9 cellular contexts compared by ENCODE assay signal in genomic region chr2:70871398-70872211, GRCh38. TPM values are rescaled to one million over a fixed set of nuclear protein-coding genes. Genes with fewer than 3 reads are reported as not detected.
DNase-seq lines count a peak whose midpoint lies in the region; TF ChIP-seq lines count a peak whose summit lies in the region.
"Had no signal": no experiment of that assay in that cellular context is flagged by ENCODE, and none has a peak within 500 bp of the region (broad histone marks: within the 10 kb centered on the region; RNA-seq: fewer than 3 reads in every experiment).

No MANE protein-coding gene starts in this region.

- in situ Hi-C loops in HAP-1 (cut with MboI; ENCODE audit: low sequenced_read_pairs): loop anchor here (5.0 kb wide), 1 partner anchor 76 kb away; no protein-coding TSS in a partner anchor

- no peaks in the 10 kb centered on the region for H3K27me3 ChIP-seq in HAP-1 (ENCODE audit: low read depth)

- peak overlapping the region; percentile 7; the same call in 1 of the 2 replicates for H3K4me3 ChIP-seq in HAP-1

- H3K36me3 ChIP-seq in HAP-1 (replicated peaks): no peaks in the 10 kb centered on the region

- TF ChIP-seq CTCF in Calu3 (IDR thresholded peaks at IDR 0.05; ENCODE audit: unreplicated experiment): peak; percentile 97
- peak; percentile 96 for TF ChIP-seq CTCF in type B pancreatic cell (conservative IDR thresholded peaks at IDR 0.05)

- H3K4me3 Mint-ChIP-seq in Calu3 (ENCODE audit: low read depth, unreplicated experiment) (peak overlapping the region; percentile 36), type B pancreatic cell (no peak overlapping the region)
- H3K4me3 Mint-ChIP-seq in activated naive CD4-positive, alpha-beta T cell treated with anti-CD3 and anti-CD28 coated beads, Interleukin-2, amount 10 ng/mL, durations not matched to agents 7 days and 5 days: no peak overlapping the region

- intact Hi-C loops in Calu3 (cut with micrococcal nuclease; ENCODE audit: unreplicated experiment): loop anchor here (1.0 to 2.0 kb wide), 2 partner anchors 49 to 76 kb away; no protein-coding TSS in a partner anchor

- peaks cover 9% of the 10 kb centered on the region for H3K4me1 Mint-ChIP-seq in Calu3 (ENCODE audit: low read depth, unreplicated experiment)
- H3K4me1 Mint-ChIP-seq in activated naive CD4-positive, alpha-beta T cell treated with anti-CD3 and anti-CD28 coated beads, Interleukin-2, amount 10 ng/mL, durations not matched to agents 7 days and 5 days: peaks cover 5% of the 10 kb centered on the region
- no peaks in the 10 kb centered on the region for H3K4me1 Mint-ChIP-seq in type B pancreatic cell (ENCODE audit: unreplicated experiment)

- DNase-seq in Calu3: peak; percentile 92
- DNase-seq in HAP-1 (ENCODE audit: low spot score in 2 of 2): peak; percentile 76 to 94
- peak; percentile 70 for DNase-seq in NCI-H1105 treated with DMSO at 0.1 percent for 48 hours (lab: John Stamatoyannopoulos, UW)
- DNase-seq in SKM-1 treated with dmso at 0.1 percent for 144 hours (lab: John Stamatoyannopoulos, UW; ENCODE audit: unreplicated experiment): peak; percentile 68
- DNase-seq in activated naive CD4-positive, alpha-beta T cell treated with anti-CD3 and anti-CD28 coated beads, Interleukin-2, amount 10 ng/mL, durations not matched to agents 7 days and 5 days: peak; percentile 87
- DNase-seq in glomerular visceral epithelial cell (ENCODE audit: extremely low spot score): peak; percentile 77
- DNase-seq in pons (ENCODE audit: low spot score): peak; percentile 48
- DNase-seq in type B pancreatic cell (ENCODE audit: extremely low spot score, unreplicated experiment): peak; percentile 89

- H3K9me3 ChIP-seq in HAP-1: no peaks in the 10 kb centered on the region

- peaks cover 11% of the 10 kb centered on the region for H3K4me1 ChIP-seq in HAP-1

- CTCF ChIA-PET in Calu3 (lab: Charles Lee): interaction anchor here (1.0 to 1.9 kb wide), 3 partner anchors 46 to 77 kb away, joined by 4 to 12 read pairs (median 10); no protein-coding TSS in a partner anchor
- CTCF ChIA-PET in activated naive CD4-positive, alpha-beta T cell treated with anti-CD3 and anti-CD28 coated beads, Interleukin-2, amount 10 ng/mL, durations not matched to agents 7 days and 5 days (lab: Charles Lee): interaction anchor here (0.7 to 7.5 kb wide), 30 partner anchors 10 to 568 kb away, joined by 3 to 98 read pairs (median 6); partner anchors contain the start of genes ATP6V1B1 and FIGLA

- H3K27me3 Mint-ChIP-seq in Calu3 (ENCODE audit: unreplicated experiment): peaks cover 57% of the 10 kb centered on the region
- peaks cover 69% of the 10 kb centered on the region for H3K27me3 Mint-ChIP-seq in activated naive CD4-positive, alpha-beta T cell treated with anti-CD3 and anti-CD28 coated beads, Interleukin-2, amount 10 ng/mL, durations not matched to agents 7 days and 5 days
- peaks cover 86% of the 10 kb centered on the region for H3K27me3 Mint-ChIP-seq in type B pancreatic cell

- H3K36me3 Mint-ChIP-seq in Calu3 (ENCODE audit: insufficient read depth, unreplicated experiment) (no peaks in the 10 kb centered on the region), type B pancreatic cell (no peaks in the 10 kb centered on the region)
- no peaks in the 10 kb centered on the region for H3K36me3 Mint-ChIP-seq in activated naive CD4-positive, alpha-beta T cell treated with anti-CD3 and anti-CD28 coated beads, Interleukin-2, amount 10 ng/mL, durations not matched to agents 7 days and 5 days

- H3K9me3 Mint-ChIP-seq in Calu3 (ENCODE audit: low read depth, unreplicated experiment): no peaks in the 10 kb centered on the region
- no peaks in the 10 kb centered on the region for H3K9me3 Mint-ChIP-seq in activated naive CD4-positive, alpha-beta T cell treated with anti-CD3 and anti-CD28 coated beads, Interleukin-2, amount 10 ng/mL, durations not matched to agents 7 days and 5 days
- H3K9me3 Mint-ChIP-seq in type B pancreatic cell: no peaks in the 10 kb centered on the region

- H3K27ac Mint-ChIP-seq in Calu3 (ENCODE audit: unreplicated experiment) (no peak overlapping the region), type B pancreatic cell (no peak overlapping the region)
- no peak overlapping the region for H3K27ac Mint-ChIP-seq in activated naive CD4-positive, alpha-beta T cell treated with anti-CD3 and anti-CD28 coated beads, Interleukin-2, amount 10 ng/mL, durations not matched to agents 7 days and 5 days

- no TSS peak for BruUV-seq in Calu3 (replicated peaks; lab: Mats Ljungman, UMichigan)

RNA-seq across cellular contexts. Expression of gene VAX2, which starts 28.8 kb away (rescaled TPM):
- not detected in 2 replicates for total RNA-seq in Calu3 (2022)
- 1.2 and 1.3 TPM in 2 replicates for total RNA-seq in type B pancreatic cell (ENCODE audit: low replicate concordance)
- total RNA-seq: activated CD8-positive, alpha-beta memory T cell treated with anti-CD3 and anti-CD28 coated beads for 36 hours had no signal

RNA-seq across cellular contexts. Expression of gene CD207, which starts 36.0 kb away (rescaled TPM):
- total RNA-seq in Calu3 (2022) (not detected in 2 replicates), type B pancreatic cell (ENCODE audit: low replicate concordance) (not detected in 2 replicates)
- total RNA-seq: activated CD8-positive, alpha-beta memory T cell treated with anti-CD3 and anti-CD28 coated beads for 36 hours had no signal

RNA-seq across cellular contexts. Expression of gene CLEC4F, which starts 51.2 kb away (rescaled TPM):
- total RNA-seq in Calu3 (2022): not detected in 2 replicates
- not detected in 2 replicates for total RNA-seq in type B pancreatic cell (ENCODE audit: low replicate concordance)
- total RNA-seq: activated CD8-positive, alpha-beta memory T cell treated with anti-CD3 and anti-CD28 coated beads for 36 hours had no signal

Comparison
In these comparisons a context has a peak if more than half of its experiments do, and no peak if none do; other contexts are left out.
1. Peak in every context shown above with its lines: DNase-seq and H3K4me3 ChIP-seq.